In the genomic region with DNA sequence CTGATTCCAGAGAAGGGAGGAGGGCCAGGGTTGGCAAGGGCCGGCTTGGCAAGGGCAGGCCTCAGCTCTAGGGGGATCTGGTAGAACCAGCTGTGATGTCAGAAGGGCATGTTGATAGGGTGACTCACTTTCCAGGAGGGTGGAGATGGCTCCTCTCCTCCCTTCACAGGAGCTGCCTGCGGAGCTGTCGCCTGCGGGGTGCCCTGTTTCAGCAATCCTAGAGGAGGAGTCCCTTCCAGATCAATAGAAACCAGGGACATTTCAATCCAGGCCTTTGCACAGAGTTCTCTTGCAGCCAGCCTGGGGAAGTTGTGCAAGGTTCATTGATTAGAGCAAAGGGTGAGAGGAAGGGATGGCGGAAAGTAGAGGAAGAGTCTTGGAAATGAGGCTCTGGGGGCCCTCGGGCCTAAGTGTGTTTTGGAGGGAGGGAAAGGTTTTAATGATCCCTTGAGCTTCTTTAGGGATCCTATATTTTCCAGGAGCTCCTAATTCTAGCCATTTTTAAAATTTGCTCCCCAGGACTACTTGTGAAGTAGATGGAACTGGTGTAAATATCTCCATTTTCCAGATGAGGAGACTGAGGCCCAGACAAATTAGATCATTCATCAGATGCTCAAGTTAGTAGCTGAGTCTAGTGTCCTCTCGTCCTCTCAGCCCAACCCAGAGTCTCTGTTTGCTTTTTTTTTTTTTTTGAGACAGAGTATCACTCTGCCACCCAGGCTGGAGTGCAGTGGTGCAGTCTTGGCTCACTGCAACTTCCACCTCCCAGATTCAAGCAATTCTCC, we compare ENCODE assay signal across 13 cellular contexts. TPM values are rescaled to one million over a fixed set of nuclear protein-coding genes. Genes with fewer than 3 reads are reported as not detected.
DNase-seq lines count a peak whose midpoint lies in the region; ATAC-seq and TF ChIP-seq lines count a peak whose summit lies in the region.
"Had no signal": no experiment of that assay in that cellular context is flagged by ENCODE, and none has a peak within 500 bp of the region (broad histone marks: within the 10 kb centered on the region; RNA-seq: fewer than 3 reads in every experiment).

No MANE protein-coding gene starts in this region.

- no peaks in the 10 kb centered on the region for H3K27me3 ChIP-seq in H7 (ENCODE audit: control insufficient read depth, insufficient read depth, low read length)

- no peaks in the 10 kb centered on the region for H3K36me3 ChIP-seq in H7 (replicated peaks; ENCODE audit: control insufficient read depth, insufficient read depth, low read length)

- peak; percentile 70 for DNase-seq in A172 (ENCODE audit: low spot score)
- DNase-seq in H7: peak; percentile 47
- peak; percentile 11 for DNase-seq in astrocyte of the spinal cord (ENCODE audit: low read depth, low spot score)
- DNase-seq in kidney glomerular epithelial cell (lab: John Stamatoyannopoulos, UW): peak; percentile 24
- no peak for DNase-seq in midbrain (lab: John Stamatoyannopoulos, UW)
- no peak for DNase-seq in NCI-H526 (lab: John Stamatoyannopoulos, UW)
- no peak for DNase-seq in SKM-1 treated with dmso at 0.1 percent for 144 hours (lab: John Stamatoyannopoulos, UW; ENCODE audit: unreplicated experiment)
- DNase-seq: activated T-cell treated with anti-CD3 and anti-CD28 coated beads, Interleukin-2, amount 50 U/mL, for 48 hours; AML-193; GDM1; NCI-H1092 had no signal

- no peak overlapping the region for H3K4me3 ChIP-seq in H7 (ENCODE audit: insufficient read depth, low read depth, low read length)
- no peak overlapping the region for H3K4me3 ChIP-seq in astrocyte of the spinal cord (ENCODE audit: low read depth, low read length)

- no peak for ATAC-seq in GM18868 (IDR thresholded peaks at IDR 0.05; ENCODE audit: unreplicated experiment)
- ATAC-seq: activated CD4-positive, CD25-positive, alpha-beta regulatory T cell treated with anti-CD3 and anti-CD28 coated beads, Interleukin-2, amount 50 U/mL, for 24 hours had no signal

- no peak for TF ChIP-seq CTCF in astrocyte of the spinal cord (IDR thresholded peaks at IDR 0.05; ENCODE audit: low read depth, low read length)

- in situ Hi-C loops in astrocyte of the spinal cord (cut with HindIII; ENCODE audit: low sequenced_read_pairs): no loop called here

RNA-seq across cellular contexts. Expression of a gene that starts 24.8 kb away (rescaled TPM):
- 10.1 and 13.7 TPM in 2 replicates for total RNA-seq in A172 (2014; rRNA removed; shearing (Covaris generic))
- 25.7 and 37.2 TPM in 2 replicates for total RNA-seq in H7 (2014; rRNA removed; shearing (Covaris generic))

Comparison
In these comparisons a context has a peak if more than half of its experiments do, and no peak if none do; other contexts are left out.
1. DNase-seq: peak in A172 (single experiment), H7 (single experiment), astrocyte of the spinal cord (single experiment) and kidney glomerular epithelial cell (single experiment); none in midbrain (single experiment), NCI-H526 (0 of 2) and SKM-1 treated with dmso at 0.1 percent for 144 hours (single experiment).